Comparison of ENCODE assay signal across 1 cellular context in genomic region chr15:56886878-56887781, GRCh38.
TF ChIP-seq lines count a peak whose summit lies in the region.

No MANE protein-coding gene starts in this region.

TF ChIP-seq in HEK293, 187 proteins besides CTCF, POLR2A, EP300 and RAD21 (continued from another document and continues in another):
- TF ChIP-seq HIC1 (tag by site-specific recombination; IDR thresholded peaks at IDR 0.05), result no peak
- TF ChIP-seq WT1 (tag by site-specific recombination; IDR thresholded peaks at IDR 0.05), result 0 out of 2 replicates have a peak, but pooled peaks have one; percentile 41
- no peak for TF ChIP-seq ZNF747 (tag by site-specific recombination; IDR thresholded peaks at IDR 0.05)
- no peak for TF ChIP-seq ZNF324 (tag by site-specific recombination; IDR thresholded peaks at IDR 0.05)
- no peak for TF ChIP-seq ZNF292 (tag by site-specific recombination; IDR thresholded peaks at IDR 0.05; ENCODE audit: borderline replicate concordance, low read depth)
- peak; percentile 61; the same call in 1 of the 2 replicates for TF ChIP-seq ZNF449 (tag by site-specific recombination; IDR thresholded peaks at IDR 0.05)
- TF ChIP-seq ZNF558 (tag by site-specific recombination; IDR thresholded peaks at IDR 0.05), result no peak
- peak; percentile 91 for TF ChIP-seq ZNF341 (tag by site-specific recombination; IDR thresholded peaks at IDR 0.05; ENCODE audit: low read depth)
- TF ChIP-seq PRDM10 (tag by site-specific recombination; IDR thresholded peaks at IDR 0.05), result peak; percentile 64
- TF ChIP-seq GLI2 (tag by site-specific recombination; IDR thresholded peaks at IDR 0.05; ENCODE audit: borderline replicate concordance, low read depth), result no peak
- TF ChIP-seq ZNF660 (tag by site-specific recombination; IDR thresholded peaks at IDR 0.05), result peak; percentile 87
- TF ChIP-seq ZNF514 (tag by site-specific recombination; IDR thresholded peaks at IDR 0.05), result no peak
- peak; percentile 74 for TF ChIP-seq ZBTB8A (tag by site-specific recombination; IDR thresholded peaks at IDR 0.05)
- 0 out of 2 replicates have a peak, but pooled peaks have one; percentile 60 for TF ChIP-seq ZNF391 (tag by site-specific recombination; IDR thresholded peaks at IDR 0.05; ENCODE audit: borderline replicate concordance, low read depth)
- no peak for TF ChIP-seq ZNF623 (tag by site-specific recombination; IDR thresholded peaks at IDR 0.05)
- TF ChIP-seq ZNF280C (tag by site-specific recombination; IDR thresholded peaks at IDR 0.05), result no peak
- TF ChIP-seq ZNF654 (tag by site-specific recombination; IDR thresholded peaks at IDR 0.05; ENCODE audit: low read depth), result no peak
- 0 out of 2 replicates have a peak, but pooled peaks have one; percentile 23 for TF ChIP-seq ZNF518A (tag by site-specific recombination; conservative IDR thresholded peaks at IDR 0.05; ENCODE audit: low read depth)
- peak; percentile 69 for TF ChIP-seq ZXDB (tag by site-specific recombination; IDR thresholded peaks at IDR 0.05)
- 0 out of 2 replicates have a peak, but pooled peaks have one; percentile 55 for TF ChIP-seq ZNF174 (tag by site-specific recombination; IDR thresholded peaks at IDR 0.05)
- TF ChIP-seq ZFP69B (tag by site-specific recombination; IDR thresholded peaks at IDR 0.05), result peak; percentile 81
- TF ChIP-seq RBAK (tag by site-specific recombination; IDR thresholded peaks at IDR 0.05), result no peak
- TF ChIP-seq ZNF624 (tag by site-specific recombination; IDR thresholded peaks at IDR 0.05), result no peak
- no peak; the same call in 1 of the 2 replicates for TF ChIP-seq PBX3 (CRISPR knock-in tag; IDR thresholded peaks at IDR 0.05)
- no peak for TF ChIP-seq REST (tag by site-specific recombination; IDR thresholded peaks at IDR 0.05)
- no peak for TF ChIP-seq ZNF530 (tag by site-specific recombination; IDR thresholded peaks at IDR 0.05; ENCODE audit: low read depth)
- no peak for TF ChIP-seq ZNF140 (tag by site-specific recombination; IDR thresholded peaks at IDR 0.05)
- TF ChIP-seq OSR2 (tag by site-specific recombination; IDR thresholded peaks at IDR 0.05), result 0 out of 2 replicates have a peak, but pooled peaks have one; percentile 33
- TF ChIP-seq IKZF3 (tag by site-specific recombination; IDR thresholded peaks at IDR 0.05), result peak; percentile 83
- peak; percentile 70; the same call in 1 of the 2 replicates for TF ChIP-seq KLF16 (tag by site-specific recombination; IDR thresholded peaks at IDR 0.05)
- peak; percentile 65; the same call in 1 of the 2 replicates for TF ChIP-seq ZNF350 (tag by site-specific recombination; IDR thresholded peaks at IDR 0.05)
- no peak for TF ChIP-seq BCL11A (tag by site-specific recombination; IDR thresholded peaks at IDR 0.05; ENCODE audit: low read depth)
- no peak for TF ChIP-seq ZNF221 (tag by site-specific recombination; IDR thresholded peaks at IDR 0.05; ENCODE audit: borderline replicate concordance)
- no peak for TF ChIP-seq ZNF18 (tag by site-specific recombination; IDR thresholded peaks at IDR 0.05)
- no peak; the same call in 1 of the 2 replicates for TF ChIP-seq ZNF394 (tag by site-specific recombination; IDR thresholded peaks at IDR 0.05; ENCODE audit: borderline replicate concordance)
- no peak for TF ChIP-seq ZNF426 (tag by site-specific recombination; IDR thresholded peaks at IDR 0.05)
- no peak for TF ChIP-seq ZNF302 (tag by site-specific recombination; IDR thresholded peaks at IDR 0.05; ENCODE audit: low read depth)
